ENCODE assay signal across 23 cellular contexts in the genomic region with DNA sequence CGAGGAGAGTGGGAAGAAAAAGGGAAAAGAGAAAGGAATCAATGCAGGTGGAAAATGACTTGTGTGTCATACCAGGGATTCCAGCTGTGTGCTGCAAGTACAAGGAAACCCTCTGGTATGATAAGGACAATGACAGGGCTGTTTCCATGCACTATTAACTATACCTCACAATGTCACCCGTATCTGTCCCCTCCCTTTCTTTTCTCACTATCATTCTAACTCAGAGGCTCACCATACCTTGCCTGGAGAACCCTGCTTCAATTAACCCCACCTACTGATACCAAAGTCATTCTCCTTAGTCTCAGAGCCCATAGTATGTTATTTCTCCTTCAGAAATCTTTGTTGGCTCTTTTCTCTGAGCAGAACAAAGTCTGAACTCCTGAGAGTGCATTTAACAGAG.
DNase-seq lines count a peak whose midpoint lies in the region; ATAC-seq and TF ChIP-seq lines count a peak whose summit lies in the region.
"Had no signal": no experiment of that assay in that cellular context is flagged by ENCODE, and none has a peak within 500 bp of the region (broad histone marks: within the 10 kb centered on the region; RNA-seq: fewer than 3 reads in every experiment).

No MANE protein-coding gene starts in this region.

- POLR2A ChIA-PET in MCF 10A (lab: Yijun Ruan, JAX), result interaction anchor here (0.6 to 1.2 kb wide), 2 partner anchors 197 to 306 kb away, joined by 3 read pairs; no protein-coding TSS in a partner anchor

- H3K4me2 ChIP-seq in neuronal stem cell (ENCODE audit: insufficient read depth, low read length, poor library complexity, severe bottlenecking), result no peak overlapping the region
- H3K4me2 ChIP-seq: BLaER1, GM23338, KMS-11 had no signal

- no peak overlapping the region for H3K14ac ChIP-seq in neuronal stem cell (ENCODE audit: low read length)

- TF ChIP-seq CTCF in MCF 10A (IDR thresholded peaks at IDR 0.05; ENCODE audit: unreplicated experiment), result no peak

- H3K27me3 ChIP-seq in neuronal stem cell (ENCODE audit: control insufficient read depth in 3 of 3, insufficient read depth in 3 of 3, low read depth in 1 of 3, low read length in 3 of 3), result no peaks in the 10 kb centered on the region
- H3K27me3 ChIP-seq: BLaER1, Peyer's patch had no signal

- H2BK15ac ChIP-seq in neuronal stem cell (ENCODE audit: low read length), result no peak overlapping the region

- H3K27me3 Mint-ChIP-seq in MCF 10A (ENCODE audit: insufficient read depth, unreplicated experiment), result no peaks in the 10 kb centered on the region

- no peak overlapping the region for H2BK120ac ChIP-seq in neuronal stem cell (ENCODE audit: low read depth, low read length)

- H3K4ac ChIP-seq in neuronal stem cell (ENCODE audit: low read length), result no peak overlapping the region

- H2BK5ac ChIP-seq in neuronal stem cell (ENCODE audit: low read length), result no peak overlapping the region

- no TSS peak for BruUV-seq in MCF 10A (replicated peaks; lab: Mats Ljungman, UMichigan)

- CTCF ChIA-PET in MCF 10A (lab: Yijun Ruan, JAX), result no interaction called here

- no peak for DNase-seq in MCF 10A (ENCODE audit: unreplicated experiment)
- no peak for DNase-seq in NCI-H748 (lab: John Stamatoyannopoulos, UW; ENCODE audit: unreplicated experiment)
- DNase-seq in Right ventricle myocardium inferior (ENCODE audit: missing footprints), result no peak
- no peak for DNase-seq in neuronal stem cell (ENCODE audit: low spot score)
- DNase-seq: CD8-positive, alpha-beta T cell; DND-41; NCI-H1092; NCI-H146; NCI-H2081 treated with DMSO at 0.1 percent for 48 hours; NCI-H510A treated with DMSO at 0.1 percent for 48 hours; Peyer's patch; Right ventricle myocardium superior; T-helper 1 cell; T1000 had no signal

- no peak overlapping the region for H3K4me3 Mint-ChIP-seq in MCF 10A (ENCODE audit: unreplicated experiment)
- H3K4me3 Mint-ChIP-seq: CD8-positive, alpha-beta T cell; GM23338 had no signal

- no peak overlapping the region for H3K4me3 ChIP-seq in neuronal stem cell (ENCODE audit: low read length in 2 of 2)
- H3K4me3 ChIP-seq: BLaER1, GM23338, Peyer's patch, SK-N-MC had no signal

- TF ChIP-seq POLR2A in GM18505 (IDR thresholded peaks at IDR 0.05; ENCODE audit: borderline replicate concordance, extremely low read depth, insufficient read depth, insufficient read length), result no peak

- ATAC-seq in GM18505 (IDR thresholded peaks at IDR 0.05; ENCODE audit: unreplicated experiment) (peak; percentile 69), GM21381 (IDR thresholded peaks at IDR 0.05; ENCODE audit: unreplicated experiment) (peak; percentile 58), HG02870 (IDR thresholded peaks at IDR 0.05; ENCODE audit: unreplicated experiment) (peak; percentile 57), HG03520 (IDR thresholded peaks at IDR 0.05; ENCODE audit: unreplicated experiment) (peak; percentile 75), Right ventricle myocardium inferior (no peak)
- ATAC-seq: CD8-positive, alpha-beta T cell; GM23338; HepG2 had no signal

- no peak overlapping the region for H3K18ac ChIP-seq in neuronal stem cell (ENCODE audit: low read length)

- peaks cover 15% of the 10 kb centered on the region for H3K9me3 Mint-ChIP-seq in MCF 10A (ENCODE audit: unreplicated experiment)

- no peak overlapping the region for H2AFZ ChIP-seq in neuronal stem cell (ENCODE audit: low read length)
- H2AFZ ChIP-seq: GM23338 had no signal

- no peak overlapping the region for H3K27ac ChIP-seq in neuronal stem cell (replicated peaks; ENCODE audit: low read length)
- H3K27ac ChIP-seq: BLaER1, KMS-11, Peyer's patch, SK-N-MC had no signal

- no peak overlapping the region for H2BK12ac ChIP-seq in neuronal stem cell (ENCODE audit: low read length)

- intact Hi-C loops in MCF 10A (cut with micrococcal nuclease), result loop anchor here (10.0 kb wide), 1 partner anchor 238 kb away; the partner anchor contains the start of gene NREP
- intact Hi-C loops in Right ventricle myocardium inferior (cut with DNase I), result no loop called here

- no peak overlapping the region for H3K27ac Mint-ChIP-seq in MCF 10A (ENCODE audit: low read depth, unreplicated experiment)
- H3K27ac Mint-ChIP-seq: CD8-positive, alpha-beta T cell; GM23338 had no signal

- H4K8ac ChIP-seq in neuronal stem cell (ENCODE audit: low read depth, low read length), result no peak overlapping the region

- no peaks in the 10 kb centered on the region for H3K36me3 Mint-ChIP-seq in MCF 10A (ENCODE audit: insufficient read depth, unreplicated experiment)
- H3K36me3 Mint-ChIP-seq: CD8-positive, alpha-beta T cell had no signal

- no peaks in the 10 kb centered on the region for H3K79me1 ChIP-seq in neuronal stem cell (ENCODE audit: low read depth, low read length)

- H3K23ac ChIP-seq in neuronal stem cell (ENCODE audit: low read depth, low read length, poor library complexity), result no peak overlapping the region

- no peaks in the 10 kb centered on the region for H3K36me3 ChIP-seq in neuronal stem cell (replicated peaks in 1 of 2; ENCODE audit: control insufficient read depth in 2 of 2, insufficient read depth in 2 of 2, low read length in 2 of 2)
- H3K36me3 ChIP-seq: BLaER1, Peyer's patch had no signal

- no peak overlapping the region for H4K91ac ChIP-seq in neuronal stem cell (ENCODE audit: low read depth, low read length, poor library complexity)

- WGBS in neuronal stem cell (ENCODE audit: extremely low coverage in 2 of 2, insufficient read length in 2 of 2, insufficient replicate concordance in 1 of 2), 2 donors, result no CpG with 5 or more reads among the region's 2 CpGs

- H3K9me3 ChIP-seq in neuronal stem cell (replicated peaks in 1 of 2; ENCODE audit: control insufficient read depth in 2 of 2, insufficient read depth in 1 of 2, low read depth in 1 of 2, low read length in 2 of 2), result no peaks in the 10 kb centered on the region
- H3K9me3 ChIP-seq: Peyer's patch had no signal

- no peaks in the 10 kb centered on the region for H3K4me1 ChIP-seq in neuronal stem cell (ENCODE audit: control insufficient read depth in 2 of 2, insufficient read depth in 1 of 2, low read depth in 1 of 2, low read length in 2 of 2)
- H3K4me1 ChIP-seq: BLaER1, Peyer's patch had no signal

- no peak overlapping the region for H3K9ac ChIP-seq in neuronal stem cell (ENCODE audit: low read depth, low read length, poor library complexity)
- H3K9ac ChIP-seq: BLaER1, KMS-11 had no signal

- peaks cover 15% of the 10 kb centered on the region for H3K4me1 Mint-ChIP-seq in MCF 10A (ENCODE audit: insufficient read depth, unreplicated experiment)
- H3K4me1 Mint-ChIP-seq: GM23338 had no signal

- no peak overlapping the region for H2AK5ac ChIP-seq in neuronal stem cell (ENCODE audit: low read depth, low read length)
